In genomic region chr9:80059191-80059590, GRCh38 we compare ENCODE assay signal across 9 cellular contexts.
"Had no signal": no experiment of that assay in that cellular context is flagged by ENCODE, and none has a peak within 500 bp of the region (broad histone marks: within the 10 kb centered on the region; RNA-seq: fewer than 3 reads in every experiment).

No MANE protein-coding gene starts in this region.

- H3K36me3 ChIP-seq: HAP-1 had no signal

- H3K4me2 ChIP-seq: GM23338, KMS-11 had no signal

- DNase-seq: H7, HFFc6 had no signal

- H3K4me1 ChIP-seq: HAP-1 had no signal

- H3K4me3 ChIP-seq: GM23338, HAP-1, K562 had no signal

- FAIRE-seq: H1, HepG2, K562 had no signal

- H3K9ac ChIP-seq: KMS-11 had no signal

- H3K27ac ChIP-seq: HL-60, KMS-11 had no signal
